Comparison of ENCODE assay signal across 8 cellular contexts in genomic region chr5:56420323-56420722, GRCh38.
"Had no signal": no experiment of that assay in that cellular context is flagged by ENCODE, and none has a peak within 500 bp of the region (broad histone marks: within the 10 kb centered on the region; RNA-seq: fewer than 3 reads in every experiment).

No MANE protein-coding gene starts in this region.

- H3K4me3 ChIP-seq: GM23248, K562 had no signal

- H3K9ac ChIP-seq: GM23248 had no signal

- H2AFZ ChIP-seq: GM23248 had no signal

- H3K27ac ChIP-seq: GM23248 had no signal

- DNase-seq: GM23248, GOT3, H7, HCEC 1CT, HFFc6, IMR-90, KG1 had no signal

- H3K4me3 Mint-ChIP-seq: HFFc6 had no signal

- H3K27ac Mint-ChIP-seq: HFFc6 had no signal

- ATAC-seq: K562 had no signal
